1 cellular context compared by ENCODE assay signal in genomic region chr16:57763290-57764005, GRCh38.
TF ChIP-seq lines count a peak whose summit lies in the region.

No MANE protein-coding gene starts in this region.

TF ChIP-seq in IMR-90, 13 proteins besides CTCF, POLR2A, EP300 and RAD21:
- TF ChIP-seq MAFK (IDR thresholded peaks at IDR 0.05; ENCODE audit: low read depth, low read length) (no peak), CHD1 (IDR thresholded peaks at IDR 0.05; ENCODE audit: low read depth, low read length) (no peak), RCOR1 (IDR thresholded peaks at IDR 0.05; ENCODE audit: insufficient replicate concordance, low read length) (no peak), MXI1 (IDR thresholded peaks at IDR 0.05; ENCODE audit: borderline replicate concordance, low read depth, low read length) (no peak), BHLHE40 (IDR thresholded peaks at IDR 0.05; ENCODE audit: low read depth, low read length) (no peak), CEBPB (IDR thresholded peaks at IDR 0.05; ENCODE audit: low read depth, low read length) (no peak), SMC3 (IDR thresholded peaks at IDR 0.05; ENCODE audit: low read depth, low read length) (no peak), FOS (IDR thresholded peaks at IDR 0.05; ENCODE audit: low read depth, low read length) (no peak), RFX5 (IDR thresholded peaks at IDR 0.05; ENCODE audit: low read depth, low read length) (no peak), NFE2L2 (IDR thresholded peaks at IDR 0.05; ENCODE audit: low read depth, low read length) (no peak), MAZ (IDR thresholded peaks at IDR 0.05; ENCODE audit: borderline replicate concordance, low read depth, low read length) (no peak)
- TF ChIP-seq, protein P1, sequence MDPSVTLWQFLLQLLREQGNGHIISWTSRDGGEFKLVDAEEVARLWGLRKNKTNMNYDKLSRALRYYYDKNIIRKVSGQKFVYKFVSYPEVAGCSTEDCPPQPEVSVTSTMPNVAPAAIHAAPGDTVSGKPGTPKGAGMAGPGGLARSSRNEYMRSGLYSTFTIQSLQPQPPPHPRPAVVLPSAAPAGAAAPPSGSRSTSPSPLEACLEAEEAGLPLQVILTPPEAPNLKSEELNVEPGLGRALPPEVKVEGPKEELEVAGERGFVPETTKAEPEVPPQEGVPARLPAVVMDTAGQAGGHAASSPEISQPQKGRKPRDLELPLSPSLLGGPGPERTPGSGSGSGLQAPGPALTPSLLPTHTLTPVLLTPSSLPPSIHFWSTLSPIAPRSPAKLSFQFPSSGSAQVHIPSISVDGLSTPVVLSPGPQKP (IDR thresholded peaks at IDR 0.05; ENCODE audit: borderline replicate concordance, low read depth, low read length): no peak
- TF ChIP-seq, protein P2, sequence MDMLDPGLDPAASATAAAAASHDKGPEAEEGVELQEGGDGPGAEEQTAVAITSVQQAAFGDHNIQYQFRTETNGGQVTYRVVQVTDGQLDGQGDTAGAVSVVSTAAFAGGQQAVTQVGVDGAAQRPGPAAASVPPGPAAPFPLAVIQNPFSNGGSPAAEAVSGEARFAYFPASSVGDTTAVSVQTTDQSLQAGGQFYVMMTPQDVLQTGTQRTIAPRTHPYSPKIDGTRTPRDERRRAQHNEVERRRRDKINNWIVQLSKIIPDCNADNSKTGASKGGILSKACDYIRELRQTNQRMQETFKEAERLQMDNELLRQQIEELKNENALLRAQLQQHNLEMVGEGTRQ (IDR thresholded peaks at IDR 0.05; ENCODE audit: low read depth, low read length): no peak
